In the genomic region with DNA sequence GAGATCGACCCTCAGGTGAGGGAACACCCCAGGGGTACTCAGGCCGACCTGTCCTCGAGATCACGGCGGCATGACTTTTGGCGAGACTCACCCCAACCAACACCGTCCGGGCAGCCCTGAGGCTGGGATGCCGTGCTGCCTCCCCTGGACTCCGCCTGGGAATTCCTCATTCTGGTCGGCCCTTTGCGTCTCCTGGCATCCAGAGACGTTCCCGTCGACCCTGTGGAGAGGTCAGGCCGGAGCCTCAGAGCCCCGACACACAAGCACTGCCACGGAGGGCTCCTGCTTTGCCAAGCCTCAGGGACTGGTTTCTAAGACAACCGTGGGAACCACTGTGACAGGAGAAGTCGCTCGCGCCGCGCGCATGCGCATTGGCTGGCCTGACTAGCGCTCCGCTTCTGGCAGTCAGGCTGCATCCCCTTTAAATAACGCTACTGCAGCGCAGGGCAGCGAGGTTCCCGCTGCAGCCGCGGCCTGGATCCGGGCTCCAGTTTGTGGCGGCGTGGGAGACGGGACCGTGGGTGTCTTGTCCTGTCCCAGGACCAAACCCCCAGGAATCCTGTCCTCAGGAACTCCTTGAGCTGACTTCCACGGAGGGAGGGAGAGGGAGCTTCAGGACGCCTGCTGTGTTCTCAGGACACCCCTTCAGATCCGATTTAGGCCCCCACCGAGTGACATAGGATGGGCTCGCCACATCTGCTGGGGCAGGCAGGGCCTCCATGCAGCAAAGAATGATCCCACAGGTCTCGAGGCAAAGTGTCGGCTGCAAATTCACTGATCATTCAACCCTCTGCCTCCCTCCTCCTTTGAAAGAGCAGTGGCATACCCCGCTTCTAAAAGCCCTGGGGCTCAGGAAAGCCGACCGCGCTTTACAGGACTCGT, we compare ENCODE assay signal across 7 cellular contexts.
DNase-seq lines count a peak whose midpoint lies in the region; ATAC-seq lines count a peak whose summit lies in the region.

No MANE protein-coding gene starts in this region.

- peak overlapping the region; percentile 40 for H3K4me3 Mint-ChIP-seq in memory B cell

- peaks cover 4% of the 10 kb centered on the region for H3K9me3 Mint-ChIP-seq in memory B cell

- DNase-seq in NCI-H2171 (lab: John Stamatoyannopoulos, UW) = peak; percentile 68
- peak; percentile 74 to 79 for DNase-seq in activated CD4-positive, alpha-beta T cell treated with anti-CD3 and anti-CD28 coated beads, Interleukin-2, amount 50 U/mL, for 48 hours
- peak; percentile 46 to 58 for DNase-seq in dermis microvascular lymphatic vessel endothelial cell (ENCODE audit: low read depth in 2 of 2)
- DNase-seq in memory B cell (ENCODE audit: low spot score in 2 of 2) = peak in 1 of 2 donors; percentile 62
- DNase-seq in stimulated activated CD8-positive, alpha-beta memory T cell treated with anti-CD3 and anti-CD28 coated beads, Interleukin-15, amount 100 ng/mL, for 1 hour (ENCODE audit: low read depth) = peak; percentile 58
- no peak for DNase-seq in HT-29 (ENCODE audit: low spot score)

- H3K4me1 Mint-ChIP-seq in memory B cell = peaks cover 22% of the 10 kb centered on the region

- H3K27me3 Mint-ChIP-seq in memory B cell = peaks cover 41% of the 10 kb centered on the region

- H3K36me3 Mint-ChIP-seq in memory B cell = peaks cover 8% of the 10 kb centered on the region

- no peak overlapping the region for H3K27ac Mint-ChIP-seq in memory B cell

- peak; percentile 64 for ATAC-seq in GM19468 (IDR thresholded peaks at IDR 0.05; ENCODE audit: extremely low read depth, unreplicated experiment)
- ATAC-seq in memory B cell (ENCODE audit: low read depth) = peak; percentile 51
